In genomic region chr1:75791022-75791421, GRCh38 we compare ENCODE assay signal across 1 cellular context.
TF ChIP-seq lines count a peak whose summit lies in the region.

No MANE protein-coding gene starts in this region.

TF ChIP-seq in K562, 482 proteins besides CTCF, POLR2A, EP300 and RAD21 (continued from another document):
- TF ChIP-seq CHD7 (IDR thresholded peaks at IDR 0.05; ENCODE audit: low read depth, low read length): no peak
- peak in 1 of 2 experiments; percentile 55; a peak in 2 of 4 replicates for TF ChIP-seq FOXA3 (CRISPR knock-in tag; conservative IDR thresholded peaks at IDR 0.05 in 1 of 2, IDR thresholded peaks at IDR 0.05 in 1 of 2)
- TF ChIP-seq, protein P1, sequence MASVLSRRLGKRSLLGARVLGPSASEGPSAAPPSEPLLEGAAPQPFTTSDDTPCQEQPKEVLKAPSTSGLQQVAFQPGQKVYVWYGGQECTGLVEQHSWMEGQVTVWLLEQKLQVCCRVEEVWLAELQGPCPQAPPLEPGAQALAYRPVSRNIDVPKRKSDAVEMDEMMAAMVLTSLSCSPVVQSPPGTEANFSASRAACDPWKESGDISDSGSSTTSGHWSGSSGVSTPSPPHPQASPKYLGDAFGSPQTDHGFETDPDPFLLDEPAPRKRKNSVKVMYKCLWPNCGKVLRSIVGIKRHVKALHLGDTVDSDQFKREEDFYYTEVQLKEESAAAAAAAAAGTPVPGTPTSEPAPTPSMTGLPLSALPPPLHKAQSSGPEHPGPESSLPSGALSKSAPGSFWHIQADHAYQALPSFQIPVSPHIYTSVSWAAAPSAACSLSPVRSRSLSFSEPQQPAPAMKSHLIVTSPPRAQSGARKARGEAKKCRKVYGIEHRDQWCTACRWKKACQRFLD (CRISPR knock-in tag; IDR thresholded peaks at IDR 0.05): no peak
- TF ChIP-seq, protein P2, sequence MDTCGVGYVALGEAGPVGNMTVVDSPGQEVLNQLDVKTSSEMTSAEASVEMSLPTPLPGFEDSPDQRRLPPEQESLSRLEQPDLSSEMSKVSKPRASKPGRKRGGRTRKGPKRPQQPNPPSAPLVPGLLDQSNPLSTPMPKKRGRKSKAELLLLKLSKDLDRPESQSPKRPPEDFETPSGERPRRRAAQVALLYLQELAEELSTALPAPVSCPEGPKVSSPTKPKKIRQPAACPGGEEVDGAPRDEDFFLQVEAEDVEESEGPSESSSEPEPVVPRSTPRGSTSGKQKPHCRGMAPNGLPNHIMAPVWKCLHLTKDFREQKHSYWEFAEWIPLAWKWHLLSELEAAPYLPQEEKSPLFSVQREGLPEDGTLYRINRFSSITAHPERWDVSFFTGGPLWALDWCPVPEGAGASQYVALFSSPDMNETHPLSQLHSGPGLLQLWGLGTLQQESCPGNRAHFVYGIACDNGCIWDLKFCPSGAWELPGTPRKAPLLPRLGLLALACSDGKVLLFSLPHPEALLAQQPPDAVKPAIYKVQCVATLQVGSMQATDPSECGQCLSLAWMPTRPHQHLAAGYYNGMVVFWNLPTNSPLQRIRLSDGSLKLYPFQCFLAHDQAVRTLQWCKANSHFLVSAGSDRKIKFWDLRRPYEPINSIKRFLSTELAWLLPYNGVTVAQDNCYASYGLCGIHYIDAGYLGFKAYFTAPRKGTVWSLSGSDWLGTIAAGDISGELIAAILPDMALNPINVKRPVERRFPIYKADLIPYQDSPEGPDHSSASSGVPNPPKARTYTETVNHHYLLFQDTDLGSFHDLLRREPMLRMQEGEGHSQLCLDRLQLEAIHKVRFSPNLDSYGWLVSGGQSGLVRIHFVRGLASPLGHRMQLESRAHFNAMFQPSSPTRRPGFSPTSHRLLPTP (IDR thresholded peaks at IDR 0.05; ENCODE audit: borderline replicate concordance, extremely low read depth, insufficient read length): no peak
- TF ChIP-seq ATF3 (IDR thresholded peaks at IDR 0.05): peak; percentile 51; the same call in 1 of the 2 replicates
- TF ChIP-seq ATF3 (CRISPR knock-in tag; conservative IDR thresholded peaks at IDR 0.05): no peak
- TF ChIP-seq SMARCA5 (IDR thresholded peaks at IDR 0.05): no peak
- TF ChIP-seq ARID1B (IDR thresholded peaks at IDR 0.05): peak; percentile 28; the same call in 1 of the 2 replicates
- no peak for TF ChIP-seq ZNF133 (CRISPR knock-in tag; IDR thresholded peaks at IDR 0.05)
- no peak for TF ChIP-seq MTA2 (IDR thresholded peaks at IDR 0.05; ENCODE audit: low read depth)
- no peak for TF ChIP-seq PHB2 (IDR thresholded peaks at IDR 0.05; ENCODE audit: low read depth)
- TF ChIP-seq PHF8 (IDR thresholded peaks at IDR 0.05; ENCODE audit: borderline replicate concordance, low read length): no peak
- TF ChIP-seq HBP1 (CRISPR knock-in tag; IDR thresholded peaks at IDR 0.05): no peak
- no peak for TF ChIP-seq DDX20 (tag; IDR thresholded peaks at IDR 0.05; ENCODE audit: low read depth)
- no peak for TF ChIP-seq ZNF197 (CRISPR knock-in tag; IDR thresholded peaks at IDR 0.05; ENCODE audit: low read depth)
- no peak for TF ChIP-seq ELF2 (CRISPR knock-in tag; IDR thresholded peaks at IDR 0.05)
- TF ChIP-seq E2F6 (IDR thresholded peaks at IDR 0.05; ENCODE audit: borderline replicate concordance in 1 of 2, extremely low read depth in 1 of 2, insufficient read depth in 1 of 2, insufficient read length in 1 of 2, low read depth in 1 of 2, low read length in 1 of 2, poor library complexity in 1 of 2, severe bottlenecking in 1 of 2): no peak
- TF ChIP-seq, protein P3, sequence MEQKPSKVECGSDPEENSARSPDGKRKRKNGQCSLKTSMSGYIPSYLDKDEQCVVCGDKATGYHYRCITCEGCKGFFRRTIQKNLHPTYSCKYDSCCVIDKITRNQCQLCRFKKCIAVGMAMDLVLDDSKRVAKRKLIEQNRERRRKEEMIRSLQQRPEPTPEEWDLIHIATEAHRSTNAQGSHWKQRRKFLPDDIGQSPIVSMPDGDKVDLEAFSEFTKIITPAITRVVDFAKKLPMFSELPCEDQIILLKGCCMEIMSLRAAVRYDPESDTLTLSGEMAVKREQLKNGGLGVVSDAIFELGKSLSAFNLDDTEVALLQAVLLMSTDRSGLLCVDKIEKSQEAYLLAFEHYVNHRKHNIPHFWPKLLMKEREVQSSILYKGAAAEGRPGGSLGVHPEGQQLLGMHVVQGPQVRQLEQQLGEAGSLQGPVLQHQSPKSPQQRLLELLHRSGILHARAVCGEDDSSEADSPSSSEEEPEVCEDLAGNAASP (IDR thresholded peaks at IDR 0.05): no peak
- TF ChIP-seq ZNF212 (CRISPR knock-in tag; IDR thresholded peaks at IDR 0.05): no peak
- TF ChIP-seq NR2C1 (IDR thresholded peaks at IDR 0.05): no peak
- TF ChIP-seq NR2C1 (tag; IDR thresholded peaks at IDR 0.05): no peak
- no peak for TF ChIP-seq CSDE1 (IDR thresholded peaks at IDR 0.05)
- no peak for TF ChIP-seq RBFOX2 (IDR thresholded peaks at IDR 0.05; ENCODE audit: low read depth, low read length)
- TF ChIP-seq ZNF274 (IDR thresholded peaks at IDR 0.05; ENCODE audit: borderline replicate concordance, low read depth, low read length): no peak
- TF ChIP-seq ZNF766 (CRISPR knock-in tag; conservative IDR thresholded peaks at IDR 0.05): no peak
- TF ChIP-seq ZNF217 (CRISPR knock-in tag; IDR thresholded peaks at IDR 0.05): no peak
- no peak for TF ChIP-seq IFI16 (CRISPR knock-in tag; IDR thresholded peaks at IDR 0.05)
- no peak for TF ChIP-seq ZNF583 (CRISPR knock-in tag; IDR thresholded peaks at IDR 0.05)
- no peak for TF ChIP-seq MTF1 (CRISPR knock-in tag; IDR thresholded peaks at IDR 0.05; ENCODE audit: borderline replicate concordance)
- TF ChIP-seq TCFL5 (CRISPR knock-in tag; conservative IDR thresholded peaks at IDR 0.05): no peak
- TF ChIP-seq ELK3 (CRISPR knock-in tag; IDR thresholded peaks at IDR 0.05): no peak
- TF ChIP-seq ZC3H8 (IDR thresholded peaks at IDR 0.05): no peak
- no peak for TF ChIP-seq BRCA1 (IDR thresholded peaks at IDR 0.05)
- TF ChIP-seq BRCA1 (CRISPR knock-in tag; IDR thresholded peaks at IDR 0.05): no peak
- no peak for TF ChIP-seq MIER1 (IDR thresholded peaks at IDR 0.05; ENCODE audit: low read depth)
- TF ChIP-seq TBP (optimal IDR thresholded peaks at IDR 0.05; ENCODE audit: low read depth, low read length): no peak
- no peak for TF ChIP-seq ZBED1 (IDR thresholded peaks at IDR 0.05)
- peak; percentile 49 for TF ChIP-seq DPF2 (IDR thresholded peaks at IDR 0.05)
TF ChIP-seq in K562: peak in this region for 10.
